8 cellular contexts compared by ENCODE assay signal in genomic region chr2:100262555-100263320, GRCh38.
DNase-seq lines count a peak whose midpoint lies in the region; ATAC-seq and TF ChIP-seq lines count a peak whose summit lies in the region.

No MANE protein-coding gene starts in this region.

- ATAC-seq in HG02678 (IDR thresholded peaks at IDR 0.05; ENCODE audit: unreplicated experiment), result no peak

- TF ChIP-seq CTCF in GM13976 (IDR thresholded peaks at IDR 0.05; ENCODE audit: borderline replicate concordance, control extremely low read depth, extremely low read depth, insufficient read depth, missing control alignments), result peak; percentile 86

- peak; percentile 72 for DNase-seq in AG08395 (ENCODE audit: low spot score)
- DNase-seq in GM13976 (ENCODE audit: low spot score), result peak; percentile 71
- peak; percentile 47 for DNase-seq in NCI-H1105 treated with DMSO at 0.1 percent for 48 hours (lab: John Stamatoyannopoulos, UW)
- peak; percentile 39 for DNase-seq in activated CD4-positive, CD25-positive, alpha-beta regulatory T cell treated with anti-CD3 and anti-CD28 coated beads, Interleukin-2, amount 50 U/mL, for 16 hours (ENCODE audit: low read depth, low spot score)
- peak; percentile 90 for DNase-seq in cerebellar cortex (ENCODE audit: low spot score)
- DNase-seq in kidney tubule cell (ENCODE audit: low spot score), result peak; percentile 51
- peak; percentile 61 for DNase-seq in stimulated activated CD4-positive, alpha-beta T cell treated with anti-CD3 and anti-CD28 coated beads, Interleukin-4, amount 100 ng/mL, for 24 hours

- in situ Hi-C loops in GM13976 (cut with MboI; ENCODE audit: low sequenced_read_pairs, unreplicated experiment), result loop anchor here (10.0 to 25.0 kb wide), 3 partner anchors 122 to 725 kb away; no protein-coding TSS in a partner anchor

Comparison
In these comparisons a context has a peak if more than half of its experiments do, and no peak if none do; other contexts are left out.
1. DNase-seq: peak in every context shown above with its lines; median percentile 90 in cerebellar cortex; 72 in AG08395; 71 in GM13976; 61 in stimulated activated CD4-positive, alpha-beta T cell treated with anti-CD3 and anti-CD28 coated beads, Interleukin-4, amount 100 ng/mL, for 24 hours; 51 in kidney tubule cell; 47 in NCI-H1105 treated with DMSO at 0.1 percent for 48 hours; 39 in activated CD4-positive, CD25-positive, alpha-beta regulatory T cell treated with anti-CD3 and anti-CD28 coated beads, Interleukin-2, amount 50 U/mL, for 16 hours.